In genomic region chrX:125522752-125523151, GRCh38 we compare ENCODE assay signal across 28 cellular contexts.
"Had no signal": no experiment of that assay in that cellular context is flagged by ENCODE, and none has a peak within 500 bp of the region (broad histone marks: within the 10 kb centered on the region; RNA-seq: fewer than 3 reads in every experiment).

No MANE protein-coding gene starts in this region.

- DNase-seq: colonic mucosa; cortex of kidney; effector CD8-positive, alpha-beta T cell; effector memory CD8-positive, alpha-beta T cell; endodermal cell; erythroblast; esophagus squamous epithelium; foreskin fibroblast; foreskin melanocyte; gastrocnemius medialis; glutamatergic neuron; head of caudate nucleus; heart right ventricle; hippocampal formation; left cardiac atrium; left lung; left ventricle myocardium superior; lower lobe of right lung; mesenchymal stem cell; mucosa of descending colon; naive B cell had no signal

- FAIRE-seq: endometrium, islet of Langerhans, keratinocyte had no signal

- H3K36me3 Mint-ChIP-seq: mesothelial cell of epicardium, naive B cell had no signal

- H3K27me3 ChIP-seq: colonic mucosa, esophagus squamous epithelium, gastrocnemius medialis, heart right ventricle, left lung had no signal

- H3K27ac Mint-ChIP-seq: dendritic cell treated with granulocyte-macrophage colony-stimulating factor and Interleukin-4, amounts not matched to agents 40 ng/mL and 50 ng/mL, for 4 days; effector memory CD8-positive, alpha-beta T cell; endodermal cell; mesothelial cell of epicardium; naive B cell had no signal

- H3K4me1 ChIP-seq: colonic mucosa, esophagus squamous epithelium, gastrocnemius medialis, heart right ventricle, left lung, lower lobe of right lung had no signal

- ATAC-seq: effector memory CD8-positive, alpha-beta T cell; esophagus mucosa; gastrocnemius medialis; heart right ventricle; left cardiac atrium; left lung; left ventricle myocardium superior; lower lobe of right lung; mucosa of descending colon had no signal

- H3K9me3 ChIP-seq: colonic mucosa, esophagus squamous epithelium, gastrocnemius medialis, left lung, lower lobe of right lung, mucosa of descending colon had no signal

- H3K36me3 ChIP-seq: colonic mucosa, esophagus squamous epithelium, gastrocnemius medialis, heart right ventricle, left lung, lower lobe of right lung had no signal

- H3K27me3 Mint-ChIP-seq: dendritic cell treated with granulocyte-macrophage colony-stimulating factor and Interleukin-4, amounts not matched to agents 40 ng/mL and 50 ng/mL, for 4 days; effector memory CD8-positive, alpha-beta T cell; naive B cell had no signal

- H3K27ac ChIP-seq: colonic mucosa, epithelial cell of prostate, esophagus squamous epithelium, gastrocnemius medialis, heart right ventricle, left lung, lower lobe of right lung had no signal

- H3K4me3 ChIP-seq: colonic mucosa, esophagus squamous epithelium, gastrocnemius medialis, heart right ventricle, left lung, lower lobe of right lung, mucosa of descending colon had no signal

- H3K4me3 Mint-ChIP-seq: dendritic cell treated with granulocyte-macrophage colony-stimulating factor and Interleukin-4, amounts not matched to agents 40 ng/mL and 50 ng/mL, for 4 days; effector memory CD8-positive, alpha-beta T cell; endodermal cell; mesothelial cell of epicardium; naive B cell had no signal

- H3K4me1 Mint-ChIP-seq: mesothelial cell of epicardium, naive B cell had no signal

- H3K9me3 Mint-ChIP-seq: dendritic cell treated with granulocyte-macrophage colony-stimulating factor and Interleukin-4, amounts not matched to agents 40 ng/mL and 50 ng/mL, for 4 days; effector memory CD8-positive, alpha-beta T cell had no signal
